1 cellular context compared by ENCODE assay signal in genomic region chr2:3594493-3595281, GRCh38.
TF ChIP-seq lines count a peak whose summit lies in the region.

Gene COLEC11 (plus strand): TSS chr2:3595112. CDS start chr2:3604341, 9,229 bp downstream.

TF ChIP-seq in K562, 482 proteins besides CTCF, POLR2A, EP300 and RAD21 (continued from another document and continues in another):
- TF ChIP-seq ZNF639 (CRISPR knock-in tag; conservative IDR thresholded peaks at IDR 0.05 in 1 of 2, IDR thresholded peaks at IDR 0.05 in 1 of 2) (no peak), ZZZ3 (IDR thresholded peaks at IDR 0.05) (no peak), ARHGAP35 (IDR thresholded peaks at IDR 0.05; ENCODE audit: partially characterized antibody) (no peak), E2F4 (CRISPR knock-in tag; IDR thresholded peaks at IDR 0.05; ENCODE audit: low read depth) (no peak), USF2 (CRISPR knock-in tag; IDR thresholded peaks at IDR 0.05) (no peak), MYBL2 (IDR thresholded peaks at IDR 0.05; ENCODE audit: low read depth) (no peak), MYBL2 (CRISPR knock-in tag; IDR thresholded peaks at IDR 0.05; ENCODE audit: borderline replicate concordance) (no peak), ZC3H4 (CRISPR knock-in tag; IDR thresholded peaks at IDR 0.05; ENCODE audit: borderline replicate concordance) (no peak), SAFB (IDR thresholded peaks at IDR 0.05; ENCODE audit: borderline replicate concordance, low read depth, low read length) (no peak), CLOCK (CRISPR knock-in tag; IDR thresholded peaks at IDR 0.05; ENCODE audit: borderline replicate concordance) (no peak), HDAC8 (tag; IDR thresholded peaks at IDR 0.05) (no peak), NFE2 (IDR thresholded peaks at IDR 0.05; ENCODE audit: low read depth) (no peak), CREB5 (CRISPR knock-in tag; IDR thresholded peaks at IDR 0.05) (no peak), ZNF655 (CRISPR knock-in tag; IDR thresholded peaks at IDR 0.05) (no peak), CC2D1A (IDR thresholded peaks at IDR 0.05) (no peak), STAT6 (CRISPR knock-in tag; IDR thresholded peaks at IDR 0.05) (no peak), ZNF140 (CRISPR knock-in tag; IDR thresholded peaks at IDR 0.05) (no peak), NFATC3 (IDR thresholded peaks at IDR 0.05) (no peak), SRSF3 (IDR thresholded peaks at IDR 0.05; ENCODE audit: insufficient read depth, low read length) (no peak), ARID2 (IDR thresholded peaks at IDR 0.05) (no peak), ZNF436 (CRISPR knock-in tag; IDR thresholded peaks at IDR 0.05) (no peak), GABPA (tag; conservative IDR thresholded peaks at IDR 0.05; ENCODE audit: low read depth) (peak; percentile 53; the same call in 1 of the 2 replicates), RCOR1 (IDR thresholded peaks at IDR 0.05; ENCODE audit: borderline replicate concordance in 1 of 2, low read depth in 2 of 2, low read length in 2 of 2) (peak in 1 of 2 experiments; percentile 93; a peak in 2 of 4 replicates), JUNB (CRISPR knock-in tag; conservative IDR thresholded peaks at IDR 0.05) (no peak), NR3C1 (CRISPR knock-in tag; IDR thresholded peaks at IDR 0.05) (no peak), NCOA4 (IDR thresholded peaks at IDR 0.05; ENCODE audit: partially characterized antibody) (no peak), RBFOX2 (IDR thresholded peaks at IDR 0.05; ENCODE audit: low read depth, low read length) (peak; percentile 75), MED1 (CRISPR knock-in tag; IDR thresholded peaks at IDR 0.05; ENCODE audit: borderline replicate concordance) (no peak), TAF7 (tag; IDR thresholded peaks at IDR 0.05) (no peak), MAX (CRISPR knock-in tag; IDR thresholded peaks at IDR 0.05) (peak; percentile 67), CTCFL (IDR thresholded peaks at IDR 0.05; ENCODE audit: borderline replicate concordance, insufficient read depth, low read depth, low read length, poor library complexity, severe bottlenecking) (no peak), ZNF41 (CRISPR knock-in tag; conservative IDR thresholded peaks at IDR 0.05) (no peak), C11orf30 (IDR thresholded peaks at IDR 0.05; ENCODE audit: low read depth) (no peak), SRF (CRISPR knock-in tag; IDR thresholded peaks at IDR 0.05) (no peak), TEAD2 (tag; IDR thresholded peaks at IDR 0.05) (no peak), GABPB2 (CRISPR knock-in tag; conservative IDR thresholded peaks at IDR 0.05) (no peak), TRIM25 (IDR thresholded peaks at IDR 0.05; ENCODE audit: borderline replicate concordance) (no peak), NR4A1 (CRISPR knock-in tag; IDR thresholded peaks at IDR 0.05) (no peak), NR4A1 (tag; IDR thresholded peaks at IDR 0.05) (no peak), ZNF75A (CRISPR knock-in tag; IDR thresholded peaks at IDR 0.05) (no peak), RFX1 (IDR thresholded peaks at IDR 0.05) (no peak), ZEB2 (IDR thresholded peaks at IDR 0.05) (no peak), STAT5B (CRISPR knock-in tag; IDR thresholded peaks at IDR 0.05) (no peak), BRF2 (IDR thresholded peaks at IDR 0.05; ENCODE audit: borderline replicate concordance, insufficient read depth, insufficient read length) (no peak), FUS (optimal IDR thresholded peaks at IDR 0.05; ENCODE audit: low read depth, low read length) (no peak), GATAD2B (IDR thresholded peaks at IDR 0.05; ENCODE audit: borderline replicate concordance) (no peak), ZNF280B (CRISPR knock-in tag; IDR thresholded peaks at IDR 0.05) (no peak), ZSCAN32 (CRISPR knock-in tag; IDR thresholded peaks at IDR 0.05) (no peak), CHCHD3 (CRISPR knock-in tag; IDR thresholded peaks at IDR 0.05) (no peak)
